Comparison of ENCODE assay signal across 30 cellular contexts in the genomic region with DNA sequence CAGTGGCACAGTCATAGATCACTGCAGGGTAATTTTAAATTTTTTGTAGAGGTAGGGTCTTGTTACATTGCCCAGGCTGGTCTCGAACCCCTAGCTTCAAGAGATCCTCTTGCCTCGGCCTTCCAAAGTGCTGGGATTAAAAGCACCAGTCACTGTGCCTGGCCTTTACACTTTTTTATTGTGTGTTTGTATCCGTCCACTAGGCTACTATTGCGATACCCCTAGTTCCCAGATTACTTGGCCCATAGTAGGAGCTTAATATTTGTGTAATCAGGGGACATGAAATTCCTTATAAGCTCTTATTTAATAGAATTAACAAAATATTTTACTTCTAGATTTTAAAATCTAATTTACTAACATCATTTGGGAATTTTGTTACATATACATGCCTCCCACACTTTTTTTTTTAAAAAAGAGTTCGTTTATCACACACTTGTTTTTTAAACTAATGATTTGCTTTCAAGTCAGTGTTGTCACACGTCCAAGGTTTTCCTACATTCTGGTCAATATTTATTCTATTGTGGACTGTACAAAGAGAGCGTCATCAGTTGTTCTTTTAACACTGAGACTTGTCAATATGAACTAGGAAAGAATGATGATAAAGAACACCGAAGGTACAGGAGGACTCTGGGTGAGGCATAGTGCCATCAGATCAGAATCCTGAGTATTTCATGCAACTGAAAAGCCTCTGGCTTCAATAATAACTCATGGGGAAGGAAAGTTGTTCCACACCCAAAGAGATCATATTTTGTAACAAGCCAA.
"Had no signal": no experiment of that assay in that cellular context is flagged by ENCODE, and none has a peak within 500 bp of the region (broad histone marks: within the 10 kb centered on the region; RNA-seq: fewer than 3 reads in every experiment).

No MANE protein-coding gene starts in this region.

- ATAC-seq: foreskin keratinocyte; heart right ventricle; left colon; left ventricle myocardium superior; mucosa of descending colon; natural killer cell treated with Interleukin-12 subunit alpha and Interleukin-12 subunit beta and Interleukin-15 and Interleukin-18, amount 100 ng/mL, for 72 hours; psoas muscle; right cardiac atrium; stimulated activated memory B cell treated with anti-CD40 and anti-IgM and Interleukin-4, amounts not matched to agents 10 μg/mL and 1 μg/mL and 100 μg/mL, for 72 hours; stimulated activated naive CD8-positive, alpha-beta T cell treated with anti-CD3 and anti-CD28 coated beads, Interleukin-15, Interleukin-2, amounts not matched to agents 100 U/mL and 50 U/mL, for 24 hours had no signal

- H3K4me1 ChIP-seq: esophagus muscularis mucosa, foreskin keratinocyte, heart right ventricle, psoas muscle, spleen, tibial nerve, upper lobe of left lung had no signal

- H3K9me3 ChIP-seq: esophagus muscularis mucosa, heart right ventricle, mucosa of descending colon, neutrophil, psoas muscle, spleen, thoracic aorta, tibial nerve, upper lobe of left lung had no signal

- FAIRE-seq: colon, islet of Langerhans, urothelium cell line had no signal

- H3K4me3 ChIP-seq: dorsolateral prefrontal cortex, esophagus muscularis mucosa, heart right ventricle, lung, mucosa of descending colon, psoas muscle, skin epidermis, spleen, thoracic aorta, tibial nerve, upper lobe of left lung had no signal

- H3K27me3 ChIP-seq: dorsolateral prefrontal cortex, esophagus muscularis mucosa, foreskin keratinocyte, heart right ventricle, neutrophil, spleen, tibial nerve, upper lobe of left lung had no signal

- H3K27ac ChIP-seq: dorsolateral prefrontal cortex, epithelial cell of prostate, esophagus muscularis mucosa, foreskin keratinocyte, heart right ventricle, neutrophil, psoas muscle, skin epidermis, spleen, thoracic aorta, tibial nerve, upper lobe of left lung had no signal

- DNase-seq: dorsolateral prefrontal cortex; effector CD4-positive, alpha-beta T cell; foreskin keratinocyte; glutamatergic neuron; heart right ventricle; hippocampal formation; kidney glomerular epithelial cell; left colon; left ventricle myocardium superior; mesenchymal stem cell; mucosa of descending colon; naive B cell; psoas muscle; right cardiac atrium; spleen; stimulated activated CD4-positive, alpha-beta T cell treated with anti-CD3 and anti-CD28 coated beads, Interleukin-4, amount 100 ng/mL, for 4 hours; stimulated activated naive CD8-positive, alpha-beta T cell treated with anti-CD3 and anti-CD28 coated beads, Interleukin-15, Interleukin-2, amounts not matched to agents 100 U/mL and 50 U/mL, for 24 hours; upper lobe of left lung had no signal

- H3K36me3 ChIP-seq: esophagus muscularis mucosa, heart right ventricle, neutrophil, spleen, thoracic aorta, tibial nerve, upper lobe of left lung had no signal
